In the genomic region with DNA sequence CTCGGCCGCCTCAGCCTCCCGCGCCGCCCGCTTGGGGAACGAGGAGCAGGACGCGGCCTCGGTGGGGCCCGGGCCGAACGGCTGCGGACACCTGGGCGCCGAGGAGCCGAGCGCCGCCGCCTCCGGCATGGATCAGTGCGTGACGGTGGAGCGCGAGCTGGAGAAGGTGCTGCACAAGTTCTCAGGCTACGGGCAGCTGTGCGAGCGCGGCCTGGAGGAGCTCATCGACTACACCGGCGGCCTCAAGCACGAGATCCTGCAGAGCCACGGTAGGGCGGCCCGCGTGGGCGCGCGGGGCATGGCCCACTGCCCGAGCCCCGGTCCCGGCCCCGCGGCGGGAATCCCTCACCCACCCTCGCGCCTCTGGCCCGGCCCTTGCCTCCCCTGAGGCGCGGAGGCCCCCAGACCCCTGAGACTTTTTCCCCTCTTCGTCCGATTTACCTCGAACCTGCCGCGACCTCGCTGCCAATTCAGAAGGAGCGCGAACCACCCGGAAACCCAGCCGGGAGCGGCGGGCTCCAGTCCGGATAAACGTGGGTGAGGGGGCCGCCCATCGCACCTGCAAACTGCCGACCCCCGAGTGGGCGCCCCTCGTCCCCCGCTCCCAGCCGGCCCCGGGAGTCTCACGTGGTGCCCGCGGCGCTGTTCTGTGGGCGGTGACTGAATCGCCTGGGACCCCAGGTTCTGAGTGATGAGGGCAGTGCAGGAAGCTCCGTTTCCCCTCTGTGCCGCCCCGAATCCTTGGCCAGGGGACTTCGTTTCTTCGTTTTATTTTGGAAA, we compare ENCODE assay signal across 8 cellular contexts. TPM values are rescaled to one million over a fixed set of nuclear protein-coding genes. Genes with fewer than 3 reads are reported as not detected.
DNase-seq lines count a peak whose midpoint lies in the region; ATAC-seq lines count a peak whose summit lies in the region.
"Not testable (repeated sequence)": the region's sequence is repeated elsewhere in the genome, so short reads cannot be mapped to it uniquely, and the experiment has no call there.

No MANE protein-coding gene starts in this region.

- H3K9me3 ChIP-seq in skeletal muscle tissue (ENCODE audit: control insufficient read depth in 3 of 3, low read length in 3 of 3); aorta (ENCODE audit: control insufficient read depth, low read length): not testable (repeated sequence)

- CTCF ChIA-PET in activated CD8-positive, alpha-beta T cell treated with anti-CD3 and anti-CD28 coated beads, Interleukin-2, amount 10 ng/mL, durations not matched to agents 7 days and 5 days (lab: Charles Lee), result not testable (repeated sequence)

- peak; percentile 24 for ATAC-seq in GM18858 (IDR thresholded peaks at IDR 0.05; ENCODE audit: unreplicated experiment)
- peak; percentile 28 for ATAC-seq in HG02943 (IDR thresholded peaks at IDR 0.05; ENCODE audit: low read depth, unreplicated experiment)
- peak; percentile 28 for ATAC-seq in activated CD8-positive, alpha-beta T cell treated with anti-CD3 and anti-CD28 coated beads, Interleukin-2, amount 10 ng/mL, durations not matched to agents 7 days and 5 days
- peak; percentile 1 for ATAC-seq in aorta (ENCODE audit: low FRiP score)

- not testable (repeated sequence) for H3K4me1 ChIP-seq in skeletal muscle tissue (ENCODE audit: control insufficient read depth in 3 of 3, insufficient read depth in 3 of 3, low read length in 3 of 3); aorta (ENCODE audit: control insufficient read depth in 1 of 2, insufficient read depth in 2 of 2, low read length in 2 of 2)

- H3K9me3 Mint-ChIP-seq in activated CD8-positive, alpha-beta T cell treated with anti-CD3 and anti-CD28 coated beads, Interleukin-2, amount 10 ng/mL, durations not matched to agents 7 days and 5 days (ENCODE audit: insufficient read depth); dendritic cell treated with granulocyte-macrophage colony-stimulating factor and Interleukin-4, amounts not matched to agents 40 ng/mL and 50 ng/mL, for 4 days: not testable (repeated sequence)

- peak overlapping the region; percentile 82 for H3K4me3 Mint-ChIP-seq in activated CD8-positive, alpha-beta T cell treated with anti-CD3 and anti-CD28 coated beads, Interleukin-2, amount 10 ng/mL, durations not matched to agents 7 days and 5 days
- H3K4me3 Mint-ChIP-seq in dendritic cell treated with granulocyte-macrophage colony-stimulating factor and Interleukin-4, amounts not matched to agents 40 ng/mL and 50 ng/mL, for 4 days, result peak overlapping the region; percentile 75

- H3K9ac ChIP-seq in skeletal muscle tissue (ENCODE audit: low read depth in 1 of 3, low read length in 3 of 3), result peak overlapping the region; percentile 68 to 85 (median 69)

- H3K27ac ChIP-seq in skeletal muscle tissue (ENCODE audit: low read depth, low read length) (peak overlapping the region; percentile 87), aorta (ENCODE audit: low read depth in 1 of 2, low read length in 2 of 2) (peak overlapping the region in 1 of 2 donors; percentile 33)

- H3K36me3 ChIP-seq in skeletal muscle tissue (ENCODE audit: control insufficient read depth in 3 of 3, insufficient read depth in 3 of 3, low read length in 3 of 3); aorta (ENCODE audit: control insufficient read depth in 1 of 2, insufficient read depth in 2 of 2, low read length in 1 of 2): not testable (repeated sequence)

- not testable (repeated sequence) for H3K27me3 ChIP-seq in skeletal muscle tissue (ENCODE audit: control insufficient read depth in 3 of 3, insufficient read depth in 3 of 3, low read length in 3 of 3); aorta (ENCODE audit: control insufficient read depth in 1 of 2, insufficient read depth in 2 of 2, low read length in 1 of 2)

- POLR2A ChIA-PET in activated CD8-positive, alpha-beta T cell treated with anti-CD3 and anti-CD28 coated beads, Interleukin-2, amount 10 ng/mL, durations not matched to agents 7 days and 5 days (lab: Charles Lee), result interaction anchor here (0.6 kb wide), 1 partner anchor 94 kb away, joined by 3 read pairs; no protein-coding TSS in a partner anchor

- DNase-seq in NCI-H526 treated with DMSO at 0.1 percent for 48 hours (lab: John Stamatoyannopoulos, UW) (peak; percentile 4), kidney tubule cell (ENCODE audit: low spot score) (peak; percentile 36), aorta (peak; percentile 62 to 87)
- peak; percentile 64 for DNase-seq in activated CD8-positive, alpha-beta T cell treated with anti-CD3 and anti-CD28 coated beads, Interleukin-2, amount 10 ng/mL, durations not matched to agents 7 days and 5 days

- intact Hi-C loops in dendritic cell treated with granulocyte-macrophage colony-stimulating factor and Interleukin-4, amounts not matched to agents 40 ng/mL and 50 ng/mL, for 4 days (cut with micrococcal nuclease); aorta (cut with DNase I): not testable (repeated sequence)

- not testable (repeated sequence) for H3K27me3 Mint-ChIP-seq in activated CD8-positive, alpha-beta T cell treated with anti-CD3 and anti-CD28 coated beads, Interleukin-2, amount 10 ng/mL, durations not matched to agents 7 days and 5 days (ENCODE audit: low read depth); dendritic cell treated with granulocyte-macrophage colony-stimulating factor and Interleukin-4, amounts not matched to agents 40 ng/mL and 50 ng/mL, for 4 days

- peak overlapping the region; percentile 87 for H3K27ac Mint-ChIP-seq in activated CD8-positive, alpha-beta T cell treated with anti-CD3 and anti-CD28 coated beads, Interleukin-2, amount 10 ng/mL, durations not matched to agents 7 days and 5 days
- H3K27ac Mint-ChIP-seq in dendritic cell treated with granulocyte-macrophage colony-stimulating factor and Interleukin-4, amounts not matched to agents 40 ng/mL and 50 ng/mL, for 4 days, result peak overlapping the region; percentile 92

- H3K36me3 Mint-ChIP-seq in activated CD8-positive, alpha-beta T cell treated with anti-CD3 and anti-CD28 coated beads, Interleukin-2, amount 10 ng/mL, durations not matched to agents 7 days and 5 days (ENCODE audit: low read depth); dendritic cell treated with granulocyte-macrophage colony-stimulating factor and Interleukin-4, amounts not matched to agents 40 ng/mL and 50 ng/mL, for 4 days (ENCODE audit: low read depth): not testable (repeated sequence)

- WGBS in aorta, 2 donors, result 0% methylated on average over 23 to 83 of the region's 85 CpGs

- peak overlapping the region; percentile 62 to 79 (median 66) for H3K4me3 ChIP-seq in skeletal muscle tissue (ENCODE audit: low read length in 3 of 3)
- H3K4me3 ChIP-seq in aorta (ENCODE audit: low read length in 2 of 2), result peak overlapping the region; percentile 64 to 79

- H3K4me1 Mint-ChIP-seq in activated CD8-positive, alpha-beta T cell treated with anti-CD3 and anti-CD28 coated beads, Interleukin-2, amount 10 ng/mL, durations not matched to agents 7 days and 5 days (ENCODE audit: low read depth); dendritic cell treated with granulocyte-macrophage colony-stimulating factor and Interleukin-4, amounts not matched to agents 40 ng/mL and 50 ng/mL, for 4 days (ENCODE audit: low read depth): not testable (repeated sequence)

RNA-seq across cellular contexts. Expression of a gene that starts 0.6 kb away (rescaled TPM):
- 10 to 100 TPM; 34.4 to 35.2 TPM for total RNA-seq in activated CD8-positive, alpha-beta T cell treated with anti-CD3 and anti-CD28 coated beads, Interleukin-2, amount 10 ng/mL, durations not matched to agents 7 days and 5 days
- total RNA-seq in skeletal muscle tissue (46.4 TPM), aorta (10 to 100 TPM; 22.5 to 27.2 TPM)
- polyA plus RNA-seq in aorta, result 10 to 100 TPM in 1 of 2 donors, 1 to 10 TPM in 1; 7.7 to 12.1 TPM

Comparison
In these comparisons a context has a peak if more than half of its experiments do, and no peak if none do; other contexts are left out.
1. DNase-seq: peak in every context shown above with its lines; median percentile 74 in aorta; 64 in activated CD8-positive, alpha-beta T cell treated with anti-CD3 and anti-CD28 coated beads, Interleukin-2, amount 10 ng/mL, durations not matched to agents 7 days and 5 days; 36 in kidney tubule cell; 4 in NCI-H526 treated with DMSO at 0.1 percent for 48 hours.